ENCODE assay signal across 23 cellular contexts in genomic region chr10:132122097-132122861, GRCh38. TPM values are rescaled to one million over a fixed set of nuclear protein-coding genes. Genes with fewer than 3 reads are reported as not detected.
DNase-seq lines count a peak whose midpoint lies in the region; ATAC-seq, FAIRE-seq and TF ChIP-seq lines count a peak whose summit lies in the region.
"Had no signal": no experiment of that assay in that cellular context is flagged by ENCODE, and none has a peak within 500 bp of the region (broad histone marks: within the 10 kb centered on the region; RNA-seq: fewer than 3 reads in every experiment).

No MANE protein-coding gene starts in this region.

- H3K27ac ChIP-seq in right lobe of liver (no peak overlapping the region), HepG2 (ENCODE audit: extremely low read length, insufficient read depth, low read length) (no peak overlapping the region), RWPE2 (ENCODE audit: poor library complexity, severe bottlenecking) (no peak overlapping the region), spleen (no peak overlapping the region), mammary epithelial cell (ENCODE audit: insufficient read depth, low read depth, low read length) (no peak overlapping the region)
- H3K27ac ChIP-seq: BLaER1 treated with 17β-estradiol and CSF1 and Interleukin-3, amounts not matched to agents 10 nM and 100 nM; HL-60 had no signal

- TF ChIP-seq EP300 in HepG2 (IDR thresholded peaks at IDR 0.05; ENCODE audit: low read depth in 2 of 2, low read length in 2 of 2) (no peak), HepG2 (CRISPR knock-in tag; IDR thresholded peaks at IDR 0.05; ENCODE audit: borderline replicate concordance) (no peak)

- no TSS peak for BruUV-seq in HepG2 (replicated peaks; lab: Mats Ljungman, UMichigan)
- BruUV-seq in mammary epithelial cell (replicated peaks; lab: Mats Ljungman, UMichigan): no TSS peak

- dilution Hi-C loops in mammary epithelial cell (cut with HindIII; ENCODE audit: low sequenced_read_pairs): no loop called here

- H3K27me3 ChIP-seq in right lobe of liver (no peaks in the 10 kb centered on the region), HepG2 (ENCODE audit: control insufficient read depth in 1 of 2, insufficient read depth in 2 of 2, low read length in 2 of 2) (peaks cover 3 to 62% of the 10 kb centered on the region in 2 experiments; a peak in 4 of 5 replicates), RWPE2 (ENCODE audit: insufficient read depth, poor library complexity, severe bottlenecking) (no peaks in the 10 kb centered on the region), spleen (replicated peaks in 1 of 7) (no peaks in the 10 kb centered on the region), mammary epithelial cell (ENCODE audit: insufficient read depth, low read length) (no peaks in the 10 kb centered on the region)
- H3K27me3 ChIP-seq: BLaER1 treated with 17β-estradiol and CSF1 and Interleukin-3, amounts not matched to agents 10 nM and 100 nM had no signal

- TF ChIP-seq POLR2A in right lobe of liver (IDR thresholded peaks at IDR 0.05) (no peak), HepG2 (IDR thresholded peaks at IDR 0.05; ENCODE audit: insufficient read depth in 1 of 2, low read depth in 2 of 2, low read length in 2 of 2) (no peak), spleen (IDR thresholded peaks at IDR 0.05) (no peak)

- in situ Hi-C loops in HepG2 (cut with HindIII; ENCODE audit: extremely low pct_ligation_motif_present, low pct_unique_long_range_greater_than_20kb) (no loop called here), mammary epithelial cell (cut with MboI; ENCODE audit: low sequenced_read_pairs in 2 of 2) (no loop called here)

- no peaks in the 10 kb centered on the region for H3K4me1 ChIP-seq in right lobe of liver
- H3K4me1 ChIP-seq in HepG2 (ENCODE audit: insufficient read depth, low read length): no peaks in the 10 kb centered on the region
- H3K4me1 ChIP-seq in RWPE2 (ENCODE audit: insufficient read depth, poor library complexity, severe bottlenecking): no peaks in the 10 kb centered on the region
- no peaks in the 10 kb centered on the region for H3K4me1 ChIP-seq in mucosa of descending colon (ENCODE audit: low read depth)
- H3K4me1 ChIP-seq in spleen: no peaks in the 10 kb centered on the region
- H3K4me1 ChIP-seq in mammary epithelial cell (ENCODE audit: insufficient read depth, low read length): no peaks in the 10 kb centered on the region

- no peaks in the 10 kb centered on the region for H4K20me1 ChIP-seq in HepG2 (ENCODE audit: insufficient read depth, low read length)
- no peaks in the 10 kb centered on the region for H4K20me1 ChIP-seq in mammary epithelial cell (ENCODE audit: insufficient read depth, low read length)

- POLR2A ChIA-PET in HepG2 (lab: Yijun Ruan, JAX) (no interaction called here), WTC11 (lab: Charles Lee) (no interaction called here)

- peak in 2 of 3 donors; percentile 7 to 44 for DNase-seq in right lobe of liver
- DNase-seq in HepG2 (ENCODE audit: low spot score): no peak
- peak; percentile 47 for DNase-seq in RWPE2 (ENCODE audit: low spot score)
- peak in 2 of 3 donors; percentile 5 to 20 for DNase-seq in mucosa of descending colon
- DNase-seq in spleen: peak; percentile 69
- no peak for DNase-seq in NCI-H82 treated with DMSO at 0.1 percent for 48 hours (lab: John Stamatoyannopoulos, UW; ENCODE audit: unreplicated experiment)
- DNase-seq in mammary epithelial cell: no peak
- DNase-seq in WTC11 (ENCODE audit: low spot score): no peak
- DNase-seq: Calu3; CD8-positive, alpha-beta T cell; DMS 273 treated with DMSO at 0.1 percent for 48 hours; DMS53; DND-41; EL; HCEC 1CT; IMR-90 had no signal

- H3K36me3 ChIP-seq in right lobe of liver (no peaks in the 10 kb centered on the region), HepG2 (replicated peaks in 1 of 2; ENCODE audit: control insufficient read depth in 1 of 2, insufficient read depth in 2 of 2, low read length in 2 of 2) (no peaks in the 10 kb centered on the region), RWPE2 (ENCODE audit: low read depth) (no peaks in the 10 kb centered on the region), mucosa of descending colon (ENCODE audit: low read depth) (no peaks in the 10 kb centered on the region), spleen (no peaks in the 10 kb centered on the region), mammary epithelial cell (ENCODE audit: insufficient read depth, low read length) (no peaks in the 10 kb centered on the region)
- H3K36me3 ChIP-seq: BLaER1 treated with 17β-estradiol and CSF1 and Interleukin-3, amounts not matched to agents 10 nM and 100 nM had no signal

- TF ChIP-seq RAD21 in HepG2 (CRISPR knock-in tag; IDR thresholded peaks at IDR 0.05): no peak

- intact Hi-C loops in right lobe of liver (cut with DNase I): no loop called here
- intact Hi-C loops in HepG2 (cut with micrococcal nuclease; ENCODE audit: unreplicated experiment): no loop called here
- intact Hi-C loops in mucosa of descending colon (cut with DNase I, micrococcal nuclease): no loop called here
- intact Hi-C loops in spleen (cut with DNase I; ENCODE audit: low total_unique reads): no loop called here
- intact Hi-C loops in mammary epithelial cell (cut with micrococcal nuclease): no loop called here

- CTCF ChIA-PET in HepG2 (lab: Yijun Ruan, JAX; ENCODE audit: low intra/inter-chr PET ratio, low total read pairs) (no interaction called here), mammary epithelial cell (lab: Charles Lee; ENCODE audit: low non-redundant PET) (no interaction called here), WTC11 (lab: Charles Lee) (interaction anchor here (0.6 kb wide), 1 partner anchor 8 kb away, joined by 3 read pairs; no protein-coding TSS in a partner anchor)

- H3K9me3 ChIP-seq in right lobe of liver: no peaks in the 10 kb centered on the region
- no peaks in the 10 kb centered on the region for H3K9me3 ChIP-seq in HepG2 (ENCODE audit: low read length)
- no peaks in the 10 kb centered on the region for H3K9me3 ChIP-seq in RWPE2 (ENCODE audit: severe bottlenecking)
- H3K9me3 ChIP-seq in mucosa of descending colon: no peaks in the 10 kb centered on the region
- H3K9me3 ChIP-seq in spleen: no peaks in the 10 kb centered on the region
- no peaks in the 10 kb centered on the region for H3K9me3 ChIP-seq in mammary epithelial cell (replicated peaks; ENCODE audit: insufficient read depth, low read length)
- H3K9me3 ChIP-seq: BLaER1 treated with 17β-estradiol and CSF1 and Interleukin-3, amounts not matched to agents 10 nM and 100 nM had no signal

- H2AFZ ChIP-seq in HepG2 (ENCODE audit: low read length) (no peak overlapping the region), mammary epithelial cell (ENCODE audit: low read depth, low read length) (no peak overlapping the region)
- H2AFZ ChIP-seq: GM23338 had no signal

- no peak overlapping the region for H3K4me3 Mint-ChIP-seq in WTC11
- H3K4me3 Mint-ChIP-seq: B cell; CD8-positive, alpha-beta T cell; GM23338 had no signal

- H3K9me3 Mint-ChIP-seq in WTC11: no peaks in the 10 kb centered on the region
- H3K9me3 Mint-ChIP-seq: CD8-positive, alpha-beta T cell; GM23338 had no signal

- H3K27me3 Mint-ChIP-seq in WTC11 (ENCODE audit: low read depth): no peaks in the 10 kb centered on the region
- H3K27me3 Mint-ChIP-seq: B cell had no signal

- H3K4me1 Mint-ChIP-seq in WTC11: peaks cover 5% of the 10 kb centered on the region
- H3K4me1 Mint-ChIP-seq: B cell had no signal

- no peaks in the 10 kb centered on the region for H3K36me3 Mint-ChIP-seq in WTC11
- H3K36me3 Mint-ChIP-seq: CD8-positive, alpha-beta T cell had no signal

- H3K4me2 ChIP-seq in HepG2 (ENCODE audit: low read depth, low read length): no peak overlapping the region
- H3K4me2 ChIP-seq in mammary epithelial cell (ENCODE audit: insufficient read depth, low read depth, low read length): no peak overlapping the region
- H3K4me2 ChIP-seq: BLaER1 treated with 17β-estradiol and CSF1 and Interleukin-3, amounts not matched to agents 10 nM and 100 nM; GM23338 had no signal

- H3K9ac ChIP-seq in HepG2 (ENCODE audit: insufficient read depth, low read depth, low read length) (no peak overlapping the region), mammary epithelial cell (ENCODE audit: insufficient read depth, low read length) (no peak overlapping the region)
- H3K9ac ChIP-seq: BLaER1 treated with 17β-estradiol and CSF1 and Interleukin-3, amounts not matched to agents 10 nM and 100 nM had no signal

- TF ChIP-seq CTCF in right lobe of liver (IDR thresholded peaks at IDR 0.05) (no peak), HepG2 (CRISPR knock-in tag; IDR thresholded peaks at IDR 0.05) (no peak), RWPE2 (IDR thresholded peaks at IDR 0.05; ENCODE audit: poor library complexity, severe bottlenecking) (no peak), mucosa of descending colon (IDR thresholded peaks at IDR 0.05) (no peak), spleen (IDR thresholded peaks at IDR 0.05 in 8 of 11, conservative IDR thresholded peaks at IDR 0.05 in 3 of 11) (no peak), mammary epithelial cell (conservative IDR thresholded peaks at IDR 0.05 in 1 of 2, IDR thresholded peaks at IDR 0.05 in 1 of 2; ENCODE audit: extremely low read depth in 1 of 2, insufficient read depth in 1 of 2, low read depth in 1 of 2, low read length in 2 of 2) (no peak), WTC11 (IDR thresholded peaks at IDR 0.05) (no peak)

- FAIRE-seq in HepG2 (lab: Jason Lieb, UNC): no peak
- FAIRE-seq: GM12878, GM19239, H54 had no signal

- ATAC-seq in right lobe of liver (peak in 1 of 4 donors; percentile 9), HepG2 (no peak; the same call in 2 of the 3 replicates), RWPE2 (ENCODE audit: low read depth) (no peak), mucosa of descending colon (no peak), WTC11 (no peak)
- ATAC-seq: CD8-positive, alpha-beta T cell; GM12878; GM23338 had no signal

- no peaks in the 10 kb centered on the region for H3K79me2 ChIP-seq in HepG2 (ENCODE audit: insufficient read depth, low read length)
- H3K79me2 ChIP-seq in mammary epithelial cell (ENCODE audit: insufficient read depth, low read length): no peaks in the 10 kb centered on the region

- H3K27ac Mint-ChIP-seq in WTC11: no peak overlapping the region
- H3K27ac Mint-ChIP-seq: B cell; CD8-positive, alpha-beta T cell; GM23338 had no signal

- H3K4me3 ChIP-seq in right lobe of liver (no peak overlapping the region), HepG2 (replicated peaks in 1 of 3; ENCODE audit: insufficient read depth in 1 of 3, low read depth in 2 of 3, low read length in 3 of 3) (no peak overlapping the region), RWPE2 (ENCODE audit: severe bottlenecking) (no peak overlapping the region), mucosa of descending colon (no peak overlapping the region), spleen (no peak overlapping the region), mammary epithelial cell (replicated peaks in 1 of 3; ENCODE audit: insufficient read depth in 1 of 3, low read depth in 2 of 3, low read length in 3 of 3) (no peak overlapping the region)
- H3K4me3 ChIP-seq: BLaER1 treated with 17β-estradiol and CSF1 and Interleukin-3, amounts not matched to agents 10 nM and 100 nM; GM12878; GM23338 had no signal

- 94% methylated on average over 9 of the region's 20 CpGs for WGBS in right lobe of liver (ENCODE audit: insufficient coverage, low coverage, low lambda C conversion rate, missing lambda C conversion rate)
- WGBS in HepG2 (ENCODE audit: low lambda C conversion rate): 11% methylated on average over 12 of the region's 20 CpGs
- WGBS in spleen, 5 donors: 85 to 94% (median 90%) methylated on average over 11 to 20 of the region's 20 CpGs
- 75% methylated on average over 2 of the region's 20 CpGs for WGBS in mammary epithelial cell (ENCODE audit: low coverage, missing lambda C conversion rate)

RNA-seq across cellular contexts. Expression of gene JAKMIP3, which starts 56.5 kb away (rescaled TPM):
- total RNA-seq in right lobe of liver (under 1 TPM; 0.06 to 0.22 (median 0.18) TPM), HepG2 (2016; rRNA removed; fragmentation: Illumina TruSeq; extraction: Trizol) (0.04 and 0.11 TPM in 2 replicates), mucosa of descending colon (1 to 10 TPM in 1 of 3 donors, under 1 TPM in 2; 0.20 to 1.4 (median 0.24) TPM), spleen (under 1 TPM; 0.13 to 0.92 (median 0.44) TPM), mammary epithelial cell (under 1 TPM; 0.07 to 0.50 TPM), WTC11 (2021) (1.2 to 1.7 TPM (median 1.4 TPM) in 3 replicates)
- total RNA-seq in HepG2 (2016; cell fraction: cytosol; rRNA removed; fragmentation: Illumina TruSeq; extraction: Trizol; ENCODE audit: low read depth): not detected in 2 replicates
- 0.11 TPM in 1 of 2 replicates, not detected in the other for total RNA-seq in HepG2 (2016; cell fraction: insoluble cytoplasmic fraction; rRNA removed; fragmentation: Illumina TruSeq; extraction: Trizol)
- 0.03 TPM in 2 replicates for total RNA-seq in HepG2 (2016; cell fraction: membrane; rRNA removed; fragmentation: Illumina TruSeq; extraction: Trizol)
- total RNA-seq in HepG2 (2016; cell fraction: nucleus; rRNA removed; fragmentation: Illumina TruSeq; extraction: Trizol): 0.12 and 0.22 TPM in 2 replicates
- polyA plus RNA-seq in HepG2 (2011; rRNA removed) (0.03 and 0.12 TPM in 2 replicates), spleen (under 1 TPM; 0.06 to 0.13 (median 0.13) TPM), mammary epithelial cell (0.06 TPM)
- polyA plus RNA-seq in HepG2 (2011; cell fraction: cytosol; rRNA removed): 0.01 and 0.03 TPM in 2 replicates
- 0.40 and 0.45 TPM in 2 replicates for polyA plus RNA-seq in HepG2 (2011; cell fraction: nucleus; rRNA removed)
- 0.07 and 0.12 TPM in 2 replicates for polyA plus RNA-seq in HepG2 (2012)
- 0.02 TPM in 1 of 2 replicates, not detected in the other for polyA plus RNA-seq in HepG2 (2016; cell fraction: cytosol; fragmentation: Illumina TruSeq; extraction: Trizol; ENCODE audit: low read depth)
- polyA plus RNA-seq in HepG2 (2016; cell fraction: insoluble cytoplasmic fraction; fragmentation: Illumina TruSeq; extraction: Trizol; ENCODE audit: low read depth): 0.04 and 0.08 TPM in 2 replicates
- 0.03 TPM in 1 of 2 replicates, not detected in the other for polyA plus RNA-seq in HepG2 (2016; cell fraction: membrane; fragmentation: Illumina TruSeq; extraction: Trizol; ENCODE audit: low read depth)
- 0.45 and 0.53 TPM in 2 replicates for polyA plus RNA-seq in HepG2 (2016; cell fraction: nucleus; fragmentation: Illumina TruSeq; extraction: Trizol; ENCODE audit: insufficient read depth, low read depth)
- 0.07 TPM in 1 of 2 replicates, not detected in the other for polyA minus RNA-seq in HepG2 (2011; rRNA and poly(A)+ RNA removed; ENCODE audit: low replicate concordance)
- polyA minus RNA-seq in HepG2 (2011; cell fraction: cytosol; rRNA and poly(A)+ RNA removed): not detected in 2 replicates
- polyA minus RNA-seq in HepG2 (2011; cell fraction: nucleus; rRNA and poly(A)+ RNA removed): 0.12 and 0.26 TPM in 2 replicates
- not detected for polyA minus RNA-seq in mammary epithelial cell
- total RNA-seq: GM12878 had no signal

Comparison
In these comparisons a context has a peak if more than half of its experiments do, and no peak if none do; other contexts are left out.
1. DNase-seq: peak in right lobe of liver (2 of 3), RWPE2 (single experiment), mucosa of descending colon (2 of 3) and spleen (single experiment); none in HepG2 (single experiment), NCI-H82 treated with DMSO at 0.1 percent for 48 hours (single experiment), mammary epithelial cell (single experiment) and WTC11 (single experiment).